1 cellular context compared by ENCODE assay signal in the genomic region with DNA sequence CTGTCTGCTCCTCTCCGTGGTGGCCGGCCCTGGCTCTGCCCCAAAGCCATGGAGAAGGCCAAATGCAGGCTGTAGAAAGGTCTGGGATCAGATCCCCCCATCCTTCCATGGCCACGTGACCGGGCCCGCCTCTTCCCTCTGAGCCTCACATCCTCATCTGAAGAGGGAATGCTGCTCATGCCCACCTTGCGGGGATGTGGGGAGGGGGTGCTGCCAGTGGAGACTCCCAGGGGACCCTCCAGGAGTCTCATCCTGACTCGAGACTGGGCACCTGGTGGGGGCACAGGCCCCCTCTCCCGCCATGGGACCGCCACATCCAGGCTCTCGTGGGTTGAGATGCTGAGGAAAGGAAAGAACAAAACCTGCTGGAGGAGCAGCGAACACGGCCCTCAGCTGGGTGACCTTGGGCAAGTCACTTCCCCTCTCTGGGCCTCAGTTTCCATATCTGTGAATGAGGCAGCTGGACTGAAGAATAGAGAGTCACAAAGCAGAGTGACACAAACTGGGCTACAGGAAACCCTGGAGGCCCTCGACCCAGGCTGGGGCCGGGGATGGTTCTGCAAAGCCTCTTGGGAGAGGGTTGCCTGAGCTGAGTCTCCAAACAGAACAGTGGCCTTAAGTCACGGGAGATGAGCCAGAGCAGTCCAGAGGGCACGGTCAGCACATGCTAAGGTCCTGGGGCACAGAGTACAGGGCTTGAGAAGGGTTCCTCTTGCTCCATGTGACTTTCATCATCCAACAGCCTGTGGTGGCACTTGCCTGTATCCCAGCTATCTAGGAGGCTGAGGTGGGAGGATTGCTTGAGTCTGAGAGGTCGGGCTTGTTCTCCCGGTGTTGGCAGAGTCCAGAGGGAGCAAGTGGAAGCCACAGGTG.
TF ChIP-seq lines count a peak whose summit lies in the region.

No MANE protein-coding gene starts in this region.

TF ChIP-seq in GM12878, 131 proteins besides CTCF, POLR2A, EP300 and RAD21 (continues in another document):
- 0 out of 2 replicates have a peak, but pooled peaks have one; percentile 16 for TF ChIP-seq ZNF217 (IDR thresholded peaks at IDR 0.05)
- no peak for TF ChIP-seq CBX3 (IDR thresholded peaks at IDR 0.05; ENCODE audit: borderline replicate concordance, low read depth)
- TF ChIP-seq SREBF2 (IDR thresholded peaks at IDR 0.05; ENCODE audit: low read length), result no peak
- TF ChIP-seq DPF2 (IDR thresholded peaks at IDR 0.05), result peak; percentile 10; the same call in 1 of the 2 replicates
- peak; percentile 52 for TF ChIP-seq MEF2B (IDR thresholded peaks at IDR 0.05; ENCODE audit: partially characterized antibody, poor library complexity, severe bottlenecking)
- TF ChIP-seq, protein P1, sequence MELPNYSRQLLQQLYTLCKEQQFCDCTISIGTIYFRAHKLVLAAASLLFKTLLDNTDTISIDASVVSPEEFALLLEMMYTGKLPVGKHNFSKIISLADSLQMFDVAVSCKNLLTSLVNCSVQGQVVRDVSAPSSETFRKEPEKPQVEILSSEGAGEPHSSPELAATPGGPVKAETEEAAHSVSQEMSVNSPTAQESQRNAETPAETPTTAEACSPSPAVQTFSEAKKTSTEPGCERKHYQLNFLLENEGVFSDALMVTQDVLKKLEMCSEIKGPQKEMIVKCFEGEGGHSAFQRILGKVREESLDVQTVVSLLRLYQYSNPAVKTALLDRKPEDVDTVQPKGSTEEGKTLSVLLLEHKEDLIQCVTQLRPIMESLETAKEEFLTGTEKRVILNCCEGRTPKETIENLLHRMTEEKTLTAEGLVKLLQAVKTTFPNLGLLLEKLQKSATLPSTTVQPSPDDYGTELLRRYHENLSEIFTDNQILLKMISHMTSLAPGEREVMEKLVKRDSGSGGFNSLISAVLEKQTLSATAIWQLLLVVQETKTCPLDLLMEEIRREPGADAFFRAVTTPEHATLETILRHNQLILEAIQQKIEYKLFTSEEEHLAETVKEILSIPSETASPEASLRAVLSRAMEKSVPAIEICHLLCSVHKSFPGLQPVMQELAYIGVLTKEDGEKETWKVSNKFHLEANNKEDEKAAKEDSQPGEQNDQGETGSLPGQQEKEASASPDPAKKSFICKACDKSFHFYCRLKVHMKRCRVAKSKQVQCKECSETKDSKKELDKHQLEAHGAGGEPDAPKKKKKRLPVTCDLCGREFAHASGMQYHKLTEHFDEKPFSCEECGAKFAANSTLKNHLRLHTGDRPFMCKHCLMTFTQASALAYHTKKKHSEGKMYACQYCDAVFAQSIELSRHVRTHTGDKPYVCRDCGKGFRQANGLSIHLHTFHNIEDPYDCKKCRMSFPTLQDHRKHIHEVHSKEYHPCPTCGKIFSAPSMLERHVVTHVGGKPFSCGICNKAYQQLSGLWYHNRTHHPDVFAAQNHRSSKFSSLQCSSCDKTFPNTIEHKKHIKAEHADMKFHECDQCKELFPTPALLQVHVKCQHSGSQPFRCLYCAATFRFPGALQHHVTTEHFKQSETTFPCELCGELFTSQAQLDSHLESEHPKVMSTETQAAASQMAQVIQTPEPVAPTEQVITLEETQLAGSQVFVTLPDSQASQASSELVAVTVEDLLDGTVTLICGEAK (IDR thresholded peaks at IDR 0.05; ENCODE audit: borderline replicate concordance), result no peak
- 0 out of 2 replicates have a peak, but pooled peaks have one; percentile 30 for TF ChIP-seq POLR2AphosphoS5 (IDR thresholded peaks at IDR 0.05; ENCODE audit: low read length)
- TF ChIP-seq, protein P2, sequence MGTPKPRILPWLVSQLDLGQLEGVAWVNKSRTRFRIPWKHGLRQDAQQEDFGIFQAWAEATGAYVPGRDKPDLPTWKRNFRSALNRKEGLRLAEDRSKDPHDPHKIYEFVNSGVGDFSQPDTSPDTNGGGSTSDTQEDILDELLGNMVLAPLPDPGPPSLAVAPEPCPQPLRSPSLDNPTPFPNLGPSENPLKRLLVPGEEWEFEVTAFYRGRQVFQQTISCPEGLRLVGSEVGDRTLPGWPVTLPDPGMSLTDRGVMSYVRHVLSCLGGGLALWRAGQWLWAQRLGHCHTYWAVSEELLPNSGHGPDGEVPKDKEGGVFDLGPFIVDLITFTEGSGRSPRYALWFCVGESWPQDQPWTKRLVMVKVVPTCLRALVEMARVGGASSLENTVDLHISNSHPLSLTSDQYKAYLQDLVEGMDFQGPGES (IDR thresholded peaks at IDR 0.05), result no peak
- no peak for TF ChIP-seq ZNF622 (IDR thresholded peaks at IDR 0.05)
- TF ChIP-seq EED (IDR thresholded peaks at IDR 0.05; ENCODE audit: low read depth), result peak; percentile 69
- no peak for TF ChIP-seq PAX5 (IDR thresholded peaks at IDR 0.05; ENCODE audit: borderline replicate concordance, low read depth, low read length)
- TF ChIP-seq, protein P3, sequence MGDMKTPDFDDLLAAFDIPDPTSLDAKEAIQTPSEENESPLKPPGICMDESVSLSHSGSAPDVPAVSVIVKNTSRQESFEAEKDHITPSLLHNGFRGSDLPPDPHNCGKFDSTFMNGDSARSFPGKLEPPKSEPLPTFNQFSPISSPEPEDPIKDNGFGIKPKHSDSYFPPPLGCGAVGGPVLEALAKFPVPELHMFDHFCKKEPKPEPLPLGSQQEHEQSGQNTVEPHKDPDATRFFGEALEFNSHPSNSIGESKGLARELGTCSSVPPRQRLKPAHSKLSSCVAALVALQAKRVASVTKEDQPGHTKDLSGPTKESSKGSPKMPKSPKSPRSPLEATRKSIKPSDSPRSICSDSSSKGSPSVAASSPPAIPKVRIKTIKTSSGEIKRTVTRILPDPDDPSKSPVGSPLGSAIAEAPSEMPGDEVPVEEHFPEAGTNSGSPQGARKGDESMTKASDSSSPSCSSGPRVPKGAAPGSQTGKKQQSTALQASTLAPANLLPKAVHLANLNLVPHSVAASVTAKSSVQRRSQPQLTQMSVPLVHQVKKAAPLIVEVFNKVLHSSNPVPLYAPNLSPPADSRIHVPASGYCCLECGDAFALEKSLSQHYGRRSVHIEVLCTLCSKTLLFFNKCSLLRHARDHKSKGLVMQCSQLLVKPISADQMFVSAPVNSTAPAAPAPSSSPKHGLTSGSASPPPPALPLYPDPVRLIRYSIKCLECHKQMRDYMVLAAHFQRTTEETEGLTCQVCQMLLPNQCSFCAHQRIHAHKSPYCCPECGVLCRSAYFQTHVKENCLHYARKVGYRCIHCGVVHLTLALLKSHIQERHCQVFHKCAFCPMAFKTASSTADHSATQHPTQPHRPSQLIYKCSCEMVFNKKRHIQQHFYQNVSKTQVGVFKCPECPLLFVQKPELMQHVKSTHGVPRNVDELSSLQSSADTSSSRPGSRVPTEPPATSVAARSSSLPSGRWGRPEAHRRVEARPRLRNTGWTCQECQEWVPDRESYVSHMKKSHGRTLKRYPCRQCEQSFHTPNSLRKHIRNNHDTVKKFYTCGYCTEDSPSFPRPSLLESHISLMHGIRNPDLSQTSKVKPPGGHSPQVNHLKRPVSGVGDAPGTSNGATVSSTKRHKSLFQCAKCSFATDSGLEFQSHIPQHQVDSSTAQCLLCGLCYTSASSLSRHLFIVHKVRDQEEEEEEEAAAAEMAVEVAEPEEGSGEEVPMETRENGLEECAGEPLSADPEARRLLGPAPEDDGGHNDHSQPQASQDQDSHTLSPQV (IDR thresholded peaks at IDR 0.05), result no peak
- no peak for TF ChIP-seq SRF (IDR thresholded peaks at IDR 0.05; ENCODE audit: low read depth in 2 of 2, low read length in 2 of 2)
- TF ChIP-seq TBL1XR1 (IDR thresholded peaks at IDR 0.05; ENCODE audit: low read depth, low read length), result no peak
- no peak for TF ChIP-seq JUND (IDR thresholded peaks at IDR 0.05; ENCODE audit: low read depth, low read length)
- TF ChIP-seq SMARCA5 (IDR thresholded peaks at IDR 0.05), result 0 out of 2 replicates have a peak, but pooled peaks have one; percentile 25
- TF ChIP-seq, protein P4, sequence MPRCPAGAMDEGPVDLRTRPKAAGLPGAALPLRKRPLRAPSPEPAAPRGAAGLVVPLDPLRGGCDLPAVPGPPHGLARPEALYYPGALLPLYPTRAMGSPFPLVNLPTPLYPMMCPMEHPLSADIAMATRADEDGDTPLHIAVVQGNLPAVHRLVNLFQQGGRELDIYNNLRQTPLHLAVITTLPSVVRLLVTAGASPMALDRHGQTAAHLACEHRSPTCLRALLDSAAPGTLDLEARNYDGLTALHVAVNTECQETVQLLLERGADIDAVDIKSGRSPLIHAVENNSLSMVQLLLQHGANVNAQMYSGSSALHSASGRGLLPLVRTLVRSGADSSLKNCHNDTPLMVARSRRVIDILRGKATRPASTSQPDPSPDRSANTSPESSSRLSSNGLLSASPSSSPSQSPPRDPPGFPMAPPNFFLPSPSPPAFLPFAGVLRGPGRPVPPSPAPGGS (IDR thresholded peaks at IDR 0.05; ENCODE audit: borderline replicate concordance, insufficient read depth, low read depth, low read length, poor library complexity, severe bottlenecking), result no peak
- TF ChIP-seq ASH2L (IDR thresholded peaks at IDR 0.05; ENCODE audit: borderline replicate concordance, low read depth), result 0 out of 2 replicates have a peak, but pooled peaks have one; percentile 17
- peak; percentile 91; the same call in 1 of the 2 replicates for TF ChIP-seq CHD4 (IDR thresholded peaks at IDR 0.05)
- TF ChIP-seq HCFC1 (IDR thresholded peaks at IDR 0.05; ENCODE audit: low read length), result no peak
- no peak for TF ChIP-seq ZNF384 (IDR thresholded peaks at IDR 0.05; ENCODE audit: borderline replicate concordance, low read depth, low read length)
- no peak for TF ChIP-seq KDM1A (IDR thresholded peaks at IDR 0.05; ENCODE audit: borderline replicate concordance)
- TF ChIP-seq, protein P5, sequence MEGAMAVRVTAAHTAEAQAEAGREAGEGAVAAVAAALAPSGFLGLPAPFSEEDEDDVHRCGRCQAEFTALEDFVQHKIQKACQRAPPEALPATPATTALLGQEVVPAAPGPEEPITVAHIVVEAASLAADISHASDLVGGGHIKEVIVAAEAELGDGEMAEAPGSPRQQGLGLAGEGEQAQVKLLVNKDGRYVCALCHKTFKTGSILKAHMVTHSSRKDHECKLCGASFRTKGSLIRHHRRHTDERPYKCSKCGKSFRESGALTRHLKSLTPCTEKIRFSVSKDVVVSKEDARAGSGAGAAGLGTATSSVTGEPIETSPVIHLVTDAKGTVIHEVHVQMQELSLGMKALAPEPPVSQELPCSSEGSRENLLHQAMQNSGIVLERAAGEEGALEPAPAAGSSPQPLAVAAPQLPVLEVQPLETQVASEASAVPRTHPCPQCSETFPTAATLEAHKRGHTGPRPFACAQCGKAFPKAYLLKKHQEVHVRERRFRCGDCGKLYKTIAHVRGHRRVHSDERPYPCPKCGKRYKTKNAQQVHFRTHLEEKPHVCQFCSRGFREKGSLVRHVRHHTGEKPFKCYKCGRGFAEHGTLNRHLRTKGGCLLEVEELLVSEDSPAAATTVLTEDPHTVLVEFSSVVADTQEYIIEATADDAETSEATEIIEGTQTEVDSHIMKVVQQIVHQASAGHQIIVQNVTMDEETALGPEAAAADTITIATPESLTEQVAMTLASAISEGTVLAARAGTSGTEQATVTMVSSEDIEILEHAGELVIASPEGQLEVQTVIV (IDR thresholded peaks at IDR 0.05; ENCODE audit: borderline replicate concordance, partially characterized antibody), result no peak
- no peak for TF ChIP-seq ZZZ3 (IDR thresholded peaks at IDR 0.05; ENCODE audit: control insufficient read depth, insufficient read length, low read depth)
- TF ChIP-seq BHLHE40 (IDR thresholded peaks at IDR 0.05; ENCODE audit: borderline replicate concordance in 1 of 2, low read depth in 2 of 2, low read length in 1 of 2), result peak in 1 of 2 experiments; percentile 70; a peak in 2 of 4 replicates
- no peak for TF ChIP-seq SREBF1 (IDR thresholded peaks at IDR 0.05; ENCODE audit: low read length)
- TF ChIP-seq RAD51 (IDR thresholded peaks at IDR 0.05), result peak; percentile 81
- no peak for TF ChIP-seq ZSCAN29 (IDR thresholded peaks at IDR 0.05)
- TF ChIP-seq RUNX3 (IDR thresholded peaks at IDR 0.05; ENCODE audit: low read length), result no peak
- no peak for TF ChIP-seq NFIC (IDR thresholded peaks at IDR 0.05; ENCODE audit: low read depth, low read length)
- TF ChIP-seq, protein P6, sequence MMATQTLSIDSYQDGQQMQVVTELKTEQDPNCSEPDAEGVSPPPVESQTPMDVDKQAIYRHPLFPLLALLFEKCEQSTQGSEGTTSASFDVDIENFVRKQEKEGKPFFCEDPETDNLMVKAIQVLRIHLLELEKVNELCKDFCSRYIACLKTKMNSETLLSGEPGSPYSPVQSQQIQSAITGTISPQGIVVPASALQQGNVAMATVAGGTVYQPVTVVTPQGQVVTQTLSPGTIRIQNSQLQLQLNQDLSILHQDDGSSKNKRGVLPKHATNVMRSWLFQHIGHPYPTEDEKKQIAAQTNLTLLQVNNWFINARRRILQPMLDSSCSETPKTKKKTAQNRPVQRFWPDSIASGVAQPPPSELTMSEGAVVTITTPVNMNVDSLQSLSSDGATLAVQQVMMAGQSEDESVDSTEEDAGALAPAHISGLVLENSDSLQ (IDR thresholded peaks at IDR 0.05), result no peak
- no peak for TF ChIP-seq KAT2A (conservative IDR thresholded peaks at IDR 0.05; ENCODE audit: control insufficient read depth, low read depth, low read length)
- TF ChIP-seq, protein P7, sequence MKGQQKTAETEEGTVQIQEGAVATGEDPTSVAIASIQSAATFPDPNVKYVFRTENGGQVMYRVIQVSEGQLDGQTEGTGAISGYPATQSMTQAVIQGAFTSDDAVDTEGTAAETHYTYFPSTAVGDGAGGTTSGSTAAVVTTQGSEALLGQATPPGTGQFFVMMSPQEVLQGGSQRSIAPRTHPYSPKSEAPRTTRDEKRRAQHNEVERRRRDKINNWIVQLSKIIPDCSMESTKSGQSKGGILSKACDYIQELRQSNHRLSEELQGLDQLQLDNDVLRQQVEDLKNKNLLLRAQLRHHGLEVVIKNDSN (IDR thresholded peaks at IDR 0.05; ENCODE audit: borderline replicate concordance, extremely low read length, insufficient read depth, low read depth, low read length), result peak; percentile 88
- no peak for TF ChIP-seq MYB (IDR thresholded peaks at IDR 0.05; ENCODE audit: borderline replicate concordance, low read depth, low read length)
- TF ChIP-seq, protein P8, sequence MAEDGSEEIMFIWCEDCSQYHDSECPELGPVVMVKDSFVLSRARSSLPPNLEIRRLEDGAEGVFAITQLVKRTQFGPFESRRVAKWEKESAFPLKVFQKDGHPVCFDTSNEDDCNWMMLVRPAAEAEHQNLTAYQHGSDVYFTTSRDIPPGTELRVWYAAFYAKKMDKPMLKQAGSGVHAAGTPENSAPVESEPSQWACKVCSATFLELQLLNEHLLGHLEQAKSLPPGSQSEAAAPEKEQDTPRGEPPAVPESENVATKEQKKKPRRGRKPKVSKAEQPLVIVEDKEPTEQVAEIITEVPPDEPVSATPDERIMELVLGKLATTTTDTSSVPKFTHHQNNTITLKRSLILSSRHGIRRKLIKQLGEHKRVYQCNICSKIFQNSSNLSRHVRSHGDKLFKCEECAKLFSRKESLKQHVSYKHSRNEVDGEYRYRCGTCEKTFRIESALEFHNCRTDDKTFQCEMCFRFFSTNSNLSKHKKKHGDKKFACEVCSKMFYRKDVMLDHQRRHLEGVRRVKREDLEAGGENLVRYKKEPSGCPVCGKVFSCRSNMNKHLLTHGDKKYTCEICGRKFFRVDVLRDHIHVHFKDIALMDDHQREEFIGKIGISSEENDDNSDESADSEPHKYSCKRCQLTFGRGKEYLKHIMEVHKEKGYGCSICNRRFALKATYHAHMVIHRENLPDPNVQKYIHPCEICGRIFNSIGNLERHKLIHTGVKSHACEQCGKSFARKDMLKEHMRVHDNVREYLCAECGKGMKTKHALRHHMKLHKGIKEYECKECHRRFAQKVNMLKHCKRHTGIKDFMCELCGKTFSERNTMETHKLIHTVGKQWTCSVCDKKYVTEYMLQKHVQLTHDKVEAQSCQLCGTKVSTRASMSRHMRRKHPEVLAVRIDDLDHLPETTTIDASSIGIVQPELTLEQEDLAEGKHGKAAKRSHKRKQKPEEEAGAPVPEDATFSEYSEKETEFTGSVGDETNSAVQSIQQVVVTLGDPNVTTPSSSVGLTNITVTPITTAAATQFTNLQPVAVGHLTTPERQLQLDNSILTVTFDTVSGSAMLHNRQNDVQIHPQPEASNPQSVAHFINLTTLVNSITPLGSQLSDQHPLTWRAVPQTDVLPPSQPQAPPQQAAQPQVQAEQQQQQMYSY (CRISPR knock-in tag; IDR thresholded peaks at IDR 0.05), result no peak
- no peak for TF ChIP-seq YBX1 (IDR thresholded peaks at IDR 0.05)
